1 cellular context compared by ENCODE assay signal in the genomic region with DNA sequence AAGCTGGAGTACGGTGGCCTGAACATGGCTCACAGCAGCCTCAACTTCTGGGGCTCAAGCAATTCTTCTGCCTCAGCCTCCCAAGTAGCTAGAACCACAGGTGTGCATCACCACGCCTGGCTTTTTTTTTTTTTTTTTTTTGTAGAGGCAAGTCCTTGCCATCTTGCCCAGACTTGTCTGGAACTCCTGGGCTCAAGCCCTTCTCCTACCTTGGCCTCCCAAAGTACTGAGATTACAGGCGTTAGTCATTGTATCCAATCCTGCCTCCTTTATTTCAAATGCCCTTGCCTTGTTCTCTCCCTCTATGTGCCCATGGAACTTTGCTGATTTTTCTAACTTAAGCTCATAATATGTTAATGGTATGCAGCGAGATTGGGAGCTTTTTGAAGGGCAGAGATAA.
TF ChIP-seq lines count a peak whose summit lies in the region.

No MANE protein-coding gene starts in this region.

TF ChIP-seq in GM23338, 12 proteins besides CTCF, POLR2A, EP300 and RAD21 (continued from another document):
- TF ChIP-seq, protein P1, sequence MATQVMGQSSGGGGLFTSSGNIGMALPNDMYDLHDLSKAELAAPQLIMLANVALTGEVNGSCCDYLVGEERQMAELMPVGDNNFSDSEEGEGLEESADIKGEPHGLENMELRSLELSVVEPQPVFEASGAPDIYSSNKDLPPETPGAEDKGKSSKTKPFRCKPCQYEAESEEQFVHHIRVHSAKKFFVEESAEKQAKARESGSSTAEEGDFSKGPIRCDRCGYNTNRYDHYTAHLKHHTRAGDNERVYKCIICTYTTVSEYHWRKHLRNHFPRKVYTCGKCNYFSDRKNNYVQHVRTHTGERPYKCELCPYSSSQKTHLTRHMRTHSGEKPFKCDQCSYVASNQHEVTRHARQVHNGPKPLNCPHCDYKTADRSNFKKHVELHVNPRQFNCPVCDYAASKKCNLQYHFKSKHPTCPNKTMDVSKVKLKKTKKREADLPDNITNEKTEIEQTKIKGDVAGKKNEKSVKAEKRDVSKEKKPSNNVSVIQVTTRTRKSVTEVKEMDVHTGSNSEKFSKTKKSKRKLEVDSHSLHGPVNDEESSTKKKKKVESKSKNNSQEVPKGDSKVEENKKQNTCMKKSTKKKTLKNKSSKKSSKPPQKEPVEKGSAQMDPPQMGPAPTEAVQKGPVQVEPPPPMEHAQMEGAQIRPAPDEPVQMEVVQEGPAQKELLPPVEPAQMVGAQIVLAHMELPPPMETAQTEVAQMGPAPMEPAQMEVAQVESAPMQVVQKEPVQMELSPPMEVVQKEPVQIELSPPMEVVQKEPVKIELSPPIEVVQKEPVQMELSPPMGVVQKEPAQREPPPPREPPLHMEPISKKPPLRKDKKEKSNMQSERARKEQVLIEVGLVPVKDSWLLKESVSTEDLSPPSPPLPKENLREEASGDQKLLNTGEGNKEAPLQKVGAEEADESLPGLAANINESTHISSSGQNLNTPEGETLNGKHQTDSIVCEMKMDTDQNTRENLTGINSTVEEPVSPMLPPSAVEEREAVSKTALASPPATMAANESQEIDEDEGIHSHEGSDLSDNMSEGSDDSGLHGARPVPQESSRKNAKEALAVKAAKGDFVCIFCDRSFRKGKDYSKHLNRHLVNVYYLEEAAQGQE (IDR thresholded peaks at IDR 0.05; ENCODE audit: unreplicated experiment), result no peak
- TF ChIP-seq ETS1 (IDR thresholded peaks at IDR 0.05) (no peak), STAT1 (IDR thresholded peaks at IDR 0.05; ENCODE audit: unreplicated experiment) (no peak), EZH2phosphoT487 (IDR thresholded peaks at IDR 0.05; ENCODE audit: unreplicated experiment) (no peak), ZNF114 (CRISPR knock-in tag; IDR thresholded peaks at IDR 0.05) (no peak), POLR2AphosphoS5 (IDR thresholded peaks at IDR 0.05; ENCODE audit: low read depth) (no peak), EZH2 (IDR thresholded peaks at IDR 0.05; ENCODE audit: low read depth, unreplicated experiment) (no peak)
